In the genomic region with DNA sequence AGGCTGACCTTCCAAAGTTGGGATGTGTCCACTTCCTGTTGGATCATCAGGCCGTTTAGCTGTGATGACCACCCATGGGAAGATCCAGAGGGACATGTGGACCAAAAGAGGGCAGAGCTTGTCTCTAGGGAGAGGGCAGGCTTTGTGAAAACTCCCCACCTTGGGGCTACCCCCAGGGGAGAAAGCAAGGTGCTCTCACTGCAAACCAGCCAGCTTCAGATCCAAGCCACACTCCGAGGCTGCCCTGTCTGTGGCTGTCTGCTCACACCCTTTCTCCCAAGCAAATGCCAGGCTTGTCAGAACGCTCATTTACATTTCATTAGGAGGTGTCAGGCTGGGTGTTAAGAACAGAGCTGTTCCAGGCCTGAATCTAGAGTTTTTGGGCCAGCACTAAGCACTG, we compare ENCODE assay signal across 4 cellular contexts.
"Had no signal": no experiment of that assay in that cellular context is flagged by ENCODE, and none has a peak within 500 bp of the region (broad histone marks: within the 10 kb centered on the region; RNA-seq: fewer than 3 reads in every experiment).

No MANE protein-coding gene starts in this region.

- H3K4me3 ChIP-seq: GM23338 had no signal

- H3K27ac Mint-ChIP-seq: GM23338 had no signal

- ATAC-seq: GM23338 had no signal

- H3K4me2 ChIP-seq: GM23338 had no signal

- DNase-seq: H9, HCEC 1CT, IMR-90 had no signal

- H3K4me3 Mint-ChIP-seq: GM23338, H9 had no signal

- H3K9me3 Mint-ChIP-seq: GM23338, H9 had no signal
